In the genomic region with DNA sequence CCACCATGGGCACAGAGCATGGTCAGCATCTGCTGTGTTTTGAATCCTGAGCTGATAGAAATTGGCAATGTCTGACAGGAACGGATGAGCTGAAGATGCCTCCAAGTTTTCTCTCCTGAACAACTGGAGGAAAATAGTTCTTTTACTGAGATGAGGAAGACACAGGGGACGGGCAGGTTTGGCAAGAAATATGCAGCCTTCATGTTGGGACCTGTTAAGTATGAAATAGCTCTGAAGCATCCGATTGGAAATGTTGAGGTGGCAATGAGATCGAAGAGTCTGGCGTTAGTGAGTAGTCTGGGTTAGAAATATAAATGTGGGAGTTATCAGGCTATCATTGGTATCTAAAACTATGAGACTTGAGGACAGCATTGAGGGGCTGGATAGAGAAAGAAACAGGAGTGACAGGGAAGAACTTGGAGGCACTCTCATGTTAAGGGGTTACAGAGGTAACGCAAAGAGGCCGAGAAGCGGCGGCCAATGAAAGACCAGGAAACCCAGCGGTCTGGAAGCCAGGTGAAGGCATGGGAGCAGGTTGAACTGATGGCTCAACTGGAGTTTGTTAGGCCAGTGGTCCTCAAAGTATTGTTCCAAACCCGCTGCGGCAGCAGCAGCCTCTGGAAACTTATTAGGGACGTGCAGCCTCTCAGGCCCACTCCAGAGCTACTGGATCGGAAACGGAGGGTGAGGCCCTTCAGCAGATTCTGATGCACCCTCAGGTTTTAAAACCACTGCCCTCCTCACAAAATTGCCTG, we compare ENCODE assay signal across 15 cellular contexts. TPM values are rescaled to one million over a fixed set of nuclear protein-coding genes. Genes with fewer than 3 reads are reported as not detected.
DNase-seq lines count a peak whose midpoint lies in the region; ATAC-seq and TF ChIP-seq lines count a peak whose summit lies in the region.
"Had no signal": no experiment of that assay in that cellular context is flagged by ENCODE, and none has a peak within 500 bp of the region (broad histone marks: within the 10 kb centered on the region; RNA-seq: fewer than 3 reads in every experiment).

No MANE protein-coding gene starts in this region.

- H3K36me3 ChIP-seq in right atrium auricular region: no peaks in the 10 kb centered on the region
- no peaks in the 10 kb centered on the region for H3K36me3 ChIP-seq in lower lobe of right lung
- H3K36me3 ChIP-seq in PC-3 (ENCODE audit: low read depth, low read length): no peaks in the 10 kb centered on the region
- H3K36me3 ChIP-seq: WERI-Rb-1 had no signal

- peaks cover 0 to 43% of the 10 kb centered on the region in 2 donors for H3K4me1 ChIP-seq in right atrium auricular region
- peaks cover 22% of the 10 kb centered on the region for H3K4me1 ChIP-seq in lower lobe of right lung
- H3K4me1 ChIP-seq in PC-3 (ENCODE audit: insufficient read depth, low read length): no peaks in the 10 kb centered on the region

- H3F3A ChIP-seq in PC-3 (ENCODE audit: low read length, unreplicated experiment): no peaks in the 10 kb centered on the region

- no peaks in the 10 kb centered on the region for H3K27me3 ChIP-seq in right atrium auricular region
- peaks cover 3% of the 10 kb centered on the region for H3K27me3 ChIP-seq in lower lobe of right lung (ENCODE audit: low read depth)
- H3K27me3 ChIP-seq in PC-3 (ENCODE audit: low read length): peaks cover 5% of the 10 kb centered on the region; the same call in 1 of the 2 replicates

- no peak overlapping the region for H3K4me2 ChIP-seq in PC-3 (ENCODE audit: low read length)

- CTCF ChIA-PET in GM10248 (lab: Yijun Ruan, JAX) (interaction anchor here (0.7 to 1.7 kb wide), 3 partner anchors 11 to 70 kb away, joined by 3 to 4 read pairs (median 4); no protein-coding TSS in a partner anchor), PC-3 (lab: Charles Lee) (no interaction called here)

- H3K9ac ChIP-seq in PC-3 (ENCODE audit: low read length): no peak overlapping the region

- H4K20me1 ChIP-seq in PC-3 (ENCODE audit: low read length): no peaks in the 10 kb centered on the region

- H3K9me2 ChIP-seq in PC-3 (replicated peaks; ENCODE audit: low read length): no peaks in the 10 kb centered on the region

- H3K9me3 ChIP-seq in right atrium auricular region: no peaks in the 10 kb centered on the region
- no peaks in the 10 kb centered on the region for H3K9me3 ChIP-seq in lower lobe of right lung
- no peaks in the 10 kb centered on the region for H3K9me3 ChIP-seq in PC-3 (ENCODE audit: low read length)

- no peaks in the 10 kb centered on the region for H3K79me2 ChIP-seq in PC-3 (ENCODE audit: low read length)

- TF ChIP-seq CTCF in right atrium auricular region (IDR thresholded peaks at IDR 0.05): no peak
- no peak for TF ChIP-seq CTCF in lower lobe of right lung (IDR thresholded peaks at IDR 0.05)
- TF ChIP-seq CTCF in retinal pigment epithelial cell (conservative IDR thresholded peaks at IDR 0.05; ENCODE audit: low read depth, low read length): no peak
- no peak for TF ChIP-seq CTCF in GM10248 (IDR thresholded peaks at IDR 0.05; ENCODE audit: control extremely low read depth, extremely low read depth, low read depth, missing control alignments)
- TF ChIP-seq CTCF in PC-3 (conservative IDR thresholded peaks at IDR 0.05; ENCODE audit: low read depth, low read length): no peak

- intact Hi-C loops in left cardiac atrium (cut with DNase I) (loop anchor here in 1 of 2 donors (5.0 to 10.0 kb wide), 2 partner anchors 52 to 65 kb away; no protein-coding TSS in a partner anchor), lower lobe of right lung (cut with DNase I) (no loop called here), PC-3 (cut with micrococcal nuclease) (no loop called here)

- BruUV-seq in PC-3 (replicated peaks; lab: Mats Ljungman, UMichigan): no TSS peak

- H2AFZ ChIP-seq in PC-3 (ENCODE audit: low read length): no peak overlapping the region

- DNase-seq in right atrium auricular region (ENCODE audit: low spot score) (no peak), left cardiac atrium (no peak), lower lobe of right lung (no peak), retinal pigment epithelial cell (ENCODE audit: low read depth) (no peak), dermis blood vessel endothelial cell (no peak), COLO829 (ENCODE audit: low spot score) (no peak), GM10248 (ENCODE audit: extremely low spot score) (no peak), PC-3 (no peak)
- DNase-seq: activated naive CD4-positive, alpha-beta T cell treated with anti-CD3 and anti-CD28 coated beads, Interleukin-2, amount 10 ng/mL, durations not matched to agents 7 days and 5 days; CD8-positive, alpha-beta T cell; central memory CD4-positive, alpha-beta T cell; NCI-H1048; NCI-H2227 treated with DMSO at 0.1 percent for 48 hours; WERI-Rb-1 had no signal

- POLR2A ChIA-PET in GM10248 (lab: Yijun Ruan, JAX) (no interaction called here), PC-3 (lab: Charles Lee; ENCODE audit: unreplicated experiment) (no interaction called here)

- H3K27ac ChIP-seq in right atrium auricular region (peak overlapping the region; percentile 88 to 89), lower lobe of right lung (peak overlapping the region; percentile 61), PC-3 (ENCODE audit: low read length) (no peak overlapping the region)
- H3K27ac ChIP-seq: WERI-Rb-1 had no signal

- ATAC-seq in left cardiac atrium (no peak), lower lobe of right lung (no peak), PC-3 (no peak)
- ATAC-seq: CD8-positive, alpha-beta T cell; stimulated activated memory B cell treated with anti-CD40 and anti-IgM and Interleukin-4, amounts not matched to agents 10 μg/mL and 1 μg/mL and 100 μg/mL, for 72 hours had no signal

- peak overlapping the region; percentile 59 to 69 for H3K4me3 ChIP-seq in right atrium auricular region
- H3K4me3 ChIP-seq in lower lobe of right lung: peak overlapping the region; percentile 59
- H3K4me3 ChIP-seq in retinal pigment epithelial cell (ENCODE audit: low read length): peak overlapping the region; percentile 52
- H3K4me3 ChIP-seq in PC-3 (ENCODE audit: low read length): no peak overlapping the region

RNA-seq across cellular contexts. Expression of a gene that starts 1.0 kb away (rescaled TPM):
- 10 to 100 TPM; 28.8 to 32.5 TPM for total RNA-seq in right atrium auricular region
- total RNA-seq in left cardiac atrium: 10 to 100 TPM; 12.3 to 19.6 TPM
- total RNA-seq in lower lobe of right lung: 35.1 TPM
- total RNA-seq in dermis blood vessel endothelial cell: 2.9 and 6.7 TPM in 2 replicates
- not detected in 2 replicates for total RNA-seq in PC-3 (2014; rRNA removed)
- total RNA-seq: CD8-positive, alpha-beta T cell had no signal
